10 cellular contexts compared by ENCODE assay signal in the genomic region with DNA sequence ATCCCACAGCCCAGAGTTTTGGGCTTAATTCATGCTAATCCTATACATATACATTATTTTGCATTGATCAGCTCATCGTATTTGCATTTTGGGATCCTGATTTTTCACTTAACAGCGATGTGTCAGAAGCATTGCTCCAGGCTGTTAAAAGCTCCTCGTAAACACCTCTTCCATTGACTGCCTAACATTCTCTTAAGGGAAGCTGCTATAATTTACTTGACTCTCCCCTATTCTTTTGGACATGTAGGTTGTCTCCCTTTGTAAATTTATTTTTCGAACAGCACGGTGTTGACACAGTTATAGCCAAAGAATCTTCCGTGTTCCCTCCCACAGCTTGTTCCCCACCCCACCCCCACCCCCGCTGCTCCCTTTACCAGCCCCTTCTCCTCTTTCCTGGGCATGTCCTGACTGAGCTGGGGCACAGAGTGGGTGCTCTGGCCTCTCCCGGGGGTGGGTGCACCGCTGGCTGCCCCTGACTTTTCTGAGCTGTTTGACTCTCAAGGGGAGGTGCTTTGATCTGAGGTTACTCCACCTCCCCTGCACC. TPM values are rescaled to one million over a fixed set of nuclear protein-coding genes. Genes with fewer than 3 reads are reported as not detected.
DNase-seq lines count a peak whose midpoint lies in the region; ATAC-seq, FAIRE-seq and TF ChIP-seq lines count a peak whose summit lies in the region.
"Had no signal": no experiment of that assay in that cellular context is flagged by ENCODE, and none has a peak within 500 bp of the region (broad histone marks: within the 10 kb centered on the region; RNA-seq: fewer than 3 reads in every experiment).

No MANE protein-coding gene starts in this region.

- no peaks in the 10 kb centered on the region for H3F3A ChIP-seq in OCI-LY1 (ENCODE audit: insufficient read depth, low read length)

- no peak for TF ChIP-seq POLR2A in H1 (IDR thresholded peaks at IDR 0.05; ENCODE audit: control extremely low read depth in 1 of 2, low read depth in 2 of 2, low read length in 2 of 2)

- no peak overlapping the region for H3K14ac ChIP-seq in H1 (ENCODE audit: insufficient read length)

- no peak overlapping the region for H2AK5ac ChIP-seq in H1 (ENCODE audit: low read depth, low read length)

- CTCF ChIA-PET in H1 (lab: Charles Lee; ENCODE audit: partially characterized antibody): interaction anchor here (0.8 to 4.8 kb wide), 17 partner anchors 9 to 266 kb away, joined by 3 to 38 read pairs (median 4); no protein-coding TSS in a partner anchor

- H3K23ac ChIP-seq in H1 (ENCODE audit: insufficient read length): no peak overlapping the region

- TF ChIP-seq RAD21 in H1 (IDR thresholded peaks at IDR 0.05 in 1 of 2, conservative IDR thresholded peaks at IDR 0.05 in 1 of 2; ENCODE audit: low read depth in 2 of 2, low read length in 2 of 2): no peak

- no peaks in the 10 kb centered on the region for H3K79me1 ChIP-seq in H1 (ENCODE audit: low read depth, low read length)

- no peak for TF ChIP-seq EP300 in H1 (IDR thresholded peaks at IDR 0.05; ENCODE audit: borderline replicate concordance in 1 of 2, low read depth in 2 of 2, low read length in 2 of 2)

- no peaks in the 10 kb centered on the region for H3K9me2 ChIP-seq in OCI-LY1 (ENCODE audit: low read depth, low read length)

- H3K4ac ChIP-seq in H1 (replicated peaks; ENCODE audit: insufficient read length, low read depth, low read length): no peak overlapping the region

- POLR2A ChIA-PET in H1 (lab: Charles Lee; ENCODE audit: partially characterized antibody): interaction anchor here (0.6 to 1.1 kb wide), 2 partner anchors 16 to 323 kb away, joined by 3 read pairs; no protein-coding TSS in a partner anchor

- H2BK12ac ChIP-seq in H1 (ENCODE audit: low read depth, low read length): no peak overlapping the region

- H3K4me3 ChIP-seq in OCI-LY1 (ENCODE audit: low read depth, low read length, poor library complexity, severe bottlenecking) (no peak overlapping the region), H1 (ENCODE audit: extremely low read depth in 1 of 4, insufficient read depth in 2 of 4, low read depth in 3 of 4, low read length in 4 of 4) (no peak overlapping the region), rectal smooth muscle tissue (ENCODE audit: low read length) (no peak overlapping the region)

- no peak overlapping the region for H2BK5ac ChIP-seq in H1 (ENCODE audit: low read depth, low read length)

- no peak overlapping the region for H3K56ac ChIP-seq in H1 (replicated peaks; ENCODE audit: insufficient read length, low read depth, low read length)

- no peak overlapping the region for H2BK15ac ChIP-seq in H1 (ENCODE audit: low read length)

- H3K27me3 ChIP-seq in OCI-LY1 (ENCODE audit: insufficient read depth, low read length): no peaks in the 10 kb centered on the region; the same call in 1 of the 2 replicates
- no peaks in the 10 kb centered on the region for H3K27me3 ChIP-seq in H1 (replicated peaks in 1 of 4; ENCODE audit: control insufficient read depth in 3 of 4, extremely low read depth in 1 of 4, insufficient read depth in 3 of 4, low read length in 3 of 4)
- no peaks in the 10 kb centered on the region for H3K27me3 ChIP-seq in rectal smooth muscle tissue (ENCODE audit: control insufficient read depth, insufficient read depth, low read length)

- no peak overlapping the region for H4K91ac ChIP-seq in H1 (replicated peaks; ENCODE audit: insufficient read length, low read length)

- no peak for ATAC-seq in GM18511 (IDR thresholded peaks at IDR 0.05; ENCODE audit: unreplicated experiment)

- H3K79me2 ChIP-seq in OCI-LY1 (ENCODE audit: insufficient read depth, low read length) (no peaks in the 10 kb centered on the region), H1 (ENCODE audit: control insufficient read depth in 1 of 2, insufficient read depth in 2 of 2, low read length in 2 of 2) (no peaks in the 10 kb centered on the region)

- H3K23me2 ChIP-seq in H1 (ENCODE audit: low read depth, low read length): no peaks in the 10 kb centered on the region

- H3K4me1 ChIP-seq in OCI-LY1 (ENCODE audit: insufficient read depth, low read length, severe bottlenecking) (peaks cover 45% of the 10 kb centered on the region), H1 (replicated peaks in 1 of 4; ENCODE audit: control insufficient read depth in 3 of 4, insufficient read depth in 4 of 4, low read length in 3 of 4) (peaks cover 0 to 26% (median 13%) of the 10 kb centered on the region in 4 experiments; a peak in 6 of 7 replicates), rectal smooth muscle tissue (ENCODE audit: control insufficient read depth, insufficient read depth, low read length) (peaks cover 35% of the 10 kb centered on the region)

- DNase-seq in DMS153 (lab: John Stamatoyannopoulos, UW) (peak; percentile 47), H1 (ENCODE audit: low read depth in 1 of 2, low spot score in 2 of 2) (no peak), NCI-H2107 treated with DMSO at 0.1 percent for 48 hours (lab: John Stamatoyannopoulos, UW; ENCODE audit: unreplicated experiment) (no peak), cerebellum (ENCODE audit: low spot score) (no peak), A172 (ENCODE audit: low spot score) (no peak)
- DNase-seq: KBM-7, NCI-H524 treated with DMSO at 0.1 percent for 48 hours had no signal

- H3K9ac ChIP-seq in OCI-LY1 (ENCODE audit: low read length) (no peak overlapping the region), H1 (replicated peaks in 1 of 4; ENCODE audit: extremely low read depth in 1 of 4, low read depth in 3 of 4, low read length in 3 of 4) (no peak overlapping the region), rectal smooth muscle tissue (ENCODE audit: low read length) (no peak overlapping the region)

- H4K20me1 ChIP-seq in OCI-LY1 (ENCODE audit: insufficient read depth, low read length) (no peaks in the 10 kb centered on the region), H1 (replicated peaks in 1 of 2; ENCODE audit: control insufficient read depth in 1 of 2, insufficient read depth in 2 of 2, low read length in 2 of 2) (no peaks in the 10 kb centered on the region)

- no peak overlapping the region for H4K5ac ChIP-seq in H1 (ENCODE audit: insufficient read length, low read depth, low read length)

- H3K27ac ChIP-seq in OCI-LY1 (ENCODE audit: low read depth, low read length, poor library complexity, severe bottlenecking) (no peak overlapping the region), H1 (ENCODE audit: low read depth, low read length) (no peak overlapping the region), rectal smooth muscle tissue (ENCODE audit: low read depth, low read length) (peak overlapping the region; percentile 79)

- H3K4me2 ChIP-seq in OCI-LY1 (ENCODE audit: low read length) (peak overlapping the region; percentile 28; the same call in 1 of the 2 replicates), H1 (ENCODE audit: insufficient read depth in 1 of 2, low read depth in 2 of 2, low read length in 2 of 2) (no peak overlapping the region)

- H3K36me3 ChIP-seq in OCI-LY1 (ENCODE audit: insufficient read depth, low read length): no peaks in the 10 kb centered on the region
- H3K36me3 ChIP-seq in H1 (ENCODE audit: control insufficient read depth in 2 of 4, insufficient read depth in 4 of 4, low read length in 3 of 4): no peaks in the 10 kb centered on the region; a peak in 1 of 8 replicates
- H3K36me3 ChIP-seq in rectal smooth muscle tissue (ENCODE audit: control insufficient read depth, insufficient read depth, low read length): peaks cover 4% of the 10 kb centered on the region

- no peak overlapping the region for H2BK20ac ChIP-seq in H1 (ENCODE audit: low read length)

- no peak overlapping the region for H2BK120ac ChIP-seq in H1 (replicated peaks; ENCODE audit: low read depth, low read length)

- WGBS in H1 (ENCODE audit: extremely low coverage in 1 of 2, insufficient coverage in 1 of 2, insufficient read length in 1 of 2, insufficient replicate concordance in 2 of 2, low coverage in 1 of 2, low lambda C conversion rate in 2 of 2, missing lambda C conversion rate in 1 of 2), 2 experiments: 84% methylated on average over 7 of the region's 9 CpGs; no CpG with 5 or more reads in 1 of the 2 experiments

- 0 out of 2 replicates have a peak overlapping the region, but pooled peaks have one; percentile 7 for H4K8ac ChIP-seq in H1 (ENCODE audit: extremely low read depth, insufficient read depth, low read length)

- H3K18ac ChIP-seq in H1 (ENCODE audit: extremely low read depth, low read length): no peak overlapping the region

- no peak for TF ChIP-seq CTCF in OCI-LY1 (IDR thresholded peaks at IDR 0.05; ENCODE audit: low read length)
- no peak for TF ChIP-seq CTCF in H1 (IDR thresholded peaks at IDR 0.05; ENCODE audit: control extremely low read depth in 1 of 3, insufficient read depth in 1 of 3, low read depth in 1 of 3, low read length in 3 of 3)

- FAIRE-seq in H1 (lab: Jason Lieb, UNC): no peak

- H2AFZ ChIP-seq in OCI-LY1 (ENCODE audit: low read length) (no peak overlapping the region), H1 (ENCODE audit: low read length) (no peak overlapping the region)

- H3K9me3 ChIP-seq in OCI-LY1 (ENCODE audit: low read length): no peaks in the 10 kb centered on the region
- H3K9me3 ChIP-seq in H1 (ENCODE audit: insufficient read depth in 2 of 2, low read depth in 1 of 2, low read length in 1 of 2): no peaks in the 10 kb centered on the region

TF ChIP-seq in H1, 55 proteins besides CTCF, POLR2A, EP300 and RAD21 (continues in another document):
- TF ChIP-seq SIRT6 (IDR thresholded peaks at IDR 0.05; ENCODE audit: low read length): no peak

RNA-seq across cellular contexts. Expression of a gene that starts 22.9 kb away (rescaled TPM):
- total RNA-seq in H1 (2021; fragmentation: NEBNext Ultra II Directional; extraction: Animal tissue kit (Norgen Biotek cat#: 25700)): 12.8 and 14.0 TPM in 2 replicates
- polyA plus RNA-seq in H1 (2011; rRNA removed): 13.2 and 16.3 TPM in 2 replicates
- 10.4 TPM for polyA plus RNA-seq in H1 (2011; cell fraction: cytosol; rRNA removed)
- polyA plus RNA-seq in H1 (2011; cell fraction: nucleus; rRNA removed): 16.7 TPM
- polyA plus RNA-seq in H1 (2012, experiment 1 of 2): 9.3 to 13.5 TPM (median 11.9 TPM) in 4 replicates
- polyA plus RNA-seq in H1 (2012, experiment 2 of 2): 13.0 TPM
- polyA plus RNA-seq in H1 (2013, experiment 1 of 2): 9.4 TPM
- polyA plus RNA-seq in H1 (2013, experiment 2 of 2): 9.6 TPM
- 9.7 and 11.7 TPM in 2 replicates for polyA minus RNA-seq in H1 (2011; rRNA and poly(A)+ RNA removed)
- polyA minus RNA-seq in H1 (2011; cell fraction: cytosol; rRNA and poly(A)+ RNA removed): 8.3 TPM
- polyA minus RNA-seq in H1 (2011; cell fraction: nucleus; rRNA and poly(A)+ RNA removed): 9.7 TPM
- total RNA-seq in cerebellum: 3.1 TPM
- total RNA-seq in A172 (2014; rRNA removed; shearing (Covaris generic)): 8.0 and 12.7 TPM in 2 replicates

RNA-seq across cellular contexts. Expression of a gene that starts 50.3 kb away (rescaled TPM):
- total RNA-seq in H1 (2021; fragmentation: NEBNext Ultra II Directional; extraction: Animal tissue kit (Norgen Biotek cat#: 25700)): 7.7 and 7.8 TPM in 2 replicates
- 14.4 and 15.2 TPM in 2 replicates for polyA plus RNA-seq in H1 (2011; rRNA removed)
- 8.9 TPM for polyA plus RNA-seq in H1 (2011; cell fraction: cytosol; rRNA removed)
- 14.7 TPM for polyA plus RNA-seq in H1 (2011; cell fraction: nucleus; rRNA removed)
- polyA plus RNA-seq in H1 (2012, experiment 1 of 2): 8.3 to 9.9 TPM (median 8.7 TPM) in 4 replicates
- polyA plus RNA-seq in H1 (2012, experiment 2 of 2): 6.4 TPM
- polyA plus RNA-seq in H1 (2013, experiment 1 of 2): 5.7 TPM
- 7.0 TPM for polyA plus RNA-seq in H1 (2013, experiment 2 of 2)
- polyA minus RNA-seq in H1 (2011; rRNA and poly(A)+ RNA removed): 7.1 and 9.0 TPM in 2 replicates
- 4.8 TPM for polyA minus RNA-seq in H1 (2011; cell fraction: cytosol; rRNA and poly(A)+ RNA removed)
- polyA minus RNA-seq in H1 (2011; cell fraction: nucleus; rRNA and poly(A)+ RNA removed): 6.1 TPM
- 14.7 TPM for total RNA-seq in cerebellum
- 0.67 and 1.5 TPM in 2 replicates for total RNA-seq in A172 (2014; rRNA removed; shearing (Covaris generic))
